In the genomic region with DNA sequence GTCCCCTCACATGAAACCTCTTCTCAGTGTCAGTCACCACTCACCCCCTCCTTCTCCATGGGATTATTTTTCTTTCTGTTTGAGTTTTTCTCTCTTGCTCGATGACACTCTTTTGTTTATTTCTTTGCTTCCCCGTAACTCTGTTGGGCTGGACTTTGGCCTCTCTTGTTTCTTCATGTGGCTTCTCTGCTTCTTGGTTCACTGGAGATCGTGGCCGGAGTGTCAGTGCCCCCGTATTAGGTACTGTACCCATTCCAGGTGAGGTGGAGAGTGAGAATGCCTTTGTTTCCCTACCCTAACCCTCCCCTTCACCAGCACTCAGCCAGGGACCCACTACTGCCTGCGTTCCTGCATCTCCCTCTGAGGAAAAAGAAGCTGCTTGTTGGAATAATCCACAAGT, we compare ENCODE assay signal across 17 cellular contexts. TPM values are rescaled to one million over a fixed set of nuclear protein-coding genes. Genes with fewer than 3 reads are reported as not detected.
"Had no signal": no experiment of that assay in that cellular context is flagged by ENCODE, and none has a peak within 500 bp of the region (broad histone marks: within the 10 kb centered on the region; RNA-seq: fewer than 3 reads in every experiment).

No MANE protein-coding gene starts in this region.

- H3K27me3 ChIP-seq: colonic mucosa, foreskin keratinocyte, right atrium auricular region, sigmoid colon, suprapubic skin, tibial artery, upper lobe of left lung, vagina had no signal

- H3K27ac Mint-ChIP-seq: endodermal cell had no signal

- ATAC-seq: foreskin keratinocyte; left lobe of liver; stimulated activated naive CD8-positive, alpha-beta T cell treated with anti-CD3 and anti-CD28 coated beads, Interleukin-15, Interleukin-2, amounts not matched to agents 100 U/mL and 50 U/mL, for 24 hours had no signal

- H3K36me3 ChIP-seq: colonic mucosa had no signal

- H3K4me1 ChIP-seq: sigmoid colon, upper lobe of left lung had no signal

- H3K4me3 ChIP-seq: colonic mucosa, right atrium auricular region, sigmoid colon, skin epidermis, suprapubic skin, tibial artery, upper lobe of left lung, vagina had no signal

- H3K4me1 Mint-ChIP-seq: endodermal cell had no signal

- H3K9me3 Mint-ChIP-seq: endodermal cell, nephron had no signal

- H3K9me3 ChIP-seq: colonic mucosa, right atrium auricular region, sigmoid colon, suprapubic skin, tibial artery, upper lobe of left lung, vagina had no signal

- H3K27ac ChIP-seq: colonic mucosa, foreskin keratinocyte, right atrium auricular region, sigmoid colon, skin epidermis, suprapubic skin, tibial artery, upper lobe of left lung, vagina had no signal

- DNase-seq: colonic mucosa; dermis blood vessel endothelial cell; endodermal cell; erythroblast; foreskin keratinocyte; mammary epithelial cell; sigmoid colon; stimulated activated CD4-positive, alpha-beta T cell treated with anti-CD3 and anti-CD28 coated beads, Interleukin-12 subunit alpha, Interleukin-12 subunit beta, amount 100 ng/mL, for 4 hours; stimulated activated naive CD8-positive, alpha-beta T cell treated with anti-CD3 and anti-CD28 coated beads, Interleukin-15, Interleukin-2, amounts not matched to agents 100 U/mL and 50 U/mL, for 24 hours; tibial artery; upper lobe of left lung had no signal

- H3K4me3 Mint-ChIP-seq: endodermal cell, nephron had no signal

RNA-seq across cellular contexts. Expression of a gene that starts 32.5 kb away (rescaled TPM):
- total RNA-seq: dermis blood vessel endothelial cell had no signal
